Comparison of ENCODE assay signal across 8 cellular contexts in genomic region chr19:35124098-35125060, GRCh38. TPM values are rescaled to one million over a fixed set of nuclear protein-coding genes. Genes with fewer than 3 reads are reported as not detected.
DNase-seq lines count a peak whose midpoint lies in the region; ATAC-seq and TF ChIP-seq lines count a peak whose summit lies in the region.

No MANE protein-coding gene starts in this region.

- peaks cover 20% of the 10 kb centered on the region for H3K27me3 Mint-ChIP-seq in progenitor cell of endocrine pancreas

- peak; percentile 88 for ATAC-seq in HG02798 (IDR thresholded peaks at IDR 0.05; ENCODE audit: poor library complexity, unreplicated experiment)

- no peaks in the 10 kb centered on the region for H3K9me3 Mint-ChIP-seq in progenitor cell of endocrine pancreas (ENCODE audit: low read depth)

- no peaks in the 10 kb centered on the region for H3K9me3 ChIP-seq in effector memory CD4-positive, alpha-beta T cell (ENCODE audit: control insufficient read depth, low read length)

- no peaks in the 10 kb centered on the region for H3K36me3 ChIP-seq in effector memory CD4-positive, alpha-beta T cell (ENCODE audit: control insufficient read depth, insufficient read depth, low read length)

- peaks cover 1% of the 10 kb centered on the region for H3K4me1 Mint-ChIP-seq in progenitor cell of endocrine pancreas (ENCODE audit: low read depth)

- no peak for TF ChIP-seq CTCF in progenitor cell of endocrine pancreas (IDR thresholded peaks at IDR 0.05; ENCODE audit: unreplicated experiment)

- H3K27ac Mint-ChIP-seq in progenitor cell of endocrine pancreas = no peak overlapping the region

- no peak overlapping the region for H3K4me3 Mint-ChIP-seq in progenitor cell of endocrine pancreas (ENCODE audit: low read depth)

- H3K4me3 ChIP-seq in effector memory CD4-positive, alpha-beta T cell (ENCODE audit: insufficient read depth, low read depth, low read length, poor library complexity, severe bottlenecking) = peak overlapping the region; percentile 55

- H3K4me1 ChIP-seq in effector memory CD4-positive, alpha-beta T cell (ENCODE audit: control insufficient read depth, insufficient read depth, low read length, poor library complexity, severe bottlenecking) = peaks cover 5% of the 10 kb centered on the region

- H3K27ac ChIP-seq in effector memory CD4-positive, alpha-beta T cell (ENCODE audit: insufficient read depth, low read length, poor library complexity, severe bottlenecking) = peak overlapping the region; percentile 30

- no peaks in the 10 kb centered on the region for H3K36me3 Mint-ChIP-seq in progenitor cell of endocrine pancreas (ENCODE audit: insufficient read depth)

- DNase-seq in GM03348 (ENCODE audit: low spot score) = peak; percentile 100
- DNase-seq in NCI-H748 (lab: John Stamatoyannopoulos, UW; ENCODE audit: unreplicated experiment) = peak; percentile 93
- peak; percentile 93 for DNase-seq in activated CD8-positive, alpha-beta memory T cell treated with anti-CD3 and anti-CD28 coated beads for 24 hours
- peak; percentile 68 to 82 (median 70) for DNase-seq in effector memory CD4-positive, alpha-beta T cell
- DNase-seq in midbrain (lab: John Stamatoyannopoulos, UW) = peak; percentile 95
- peak; percentile 67 to 79 for DNase-seq in stimulated activated CD8-positive, alpha-beta memory T cell treated with anti-CD3 and anti-CD28 coated beads, Interleukin-2, amount 100 ng/mL, for 1 hour (ENCODE audit: low read depth in 2 of 2)
- no peak for DNase-seq in progenitor cell of endocrine pancreas (ENCODE audit: low spot score, unreplicated experiment)

- H3K27me3 ChIP-seq in effector memory CD4-positive, alpha-beta T cell (replicated peaks; ENCODE audit: control insufficient read depth, insufficient read depth, low read length, poor library complexity, severe bottlenecking) = no peaks in the 10 kb centered on the region

RNA-seq across cellular contexts. Expression of gene FXYD3, which starts 8.8 kb away (rescaled TPM):
- total RNA-seq in progenitor cell of endocrine pancreas = 14.2 and 17.3 TPM in 2 replicates

RNA-seq across cellular contexts. Expression of gene LGI4, which starts 10.5 kb away (rescaled TPM):
- 0.20 TPM in 1 of 2 replicates, not detected in the other for total RNA-seq in progenitor cell of endocrine pancreas

RNA-seq across cellular contexts. Expression of gene FXYD1, which starts 14.2 kb away (rescaled TPM):
- total RNA-seq in progenitor cell of endocrine pancreas = not detected in 2 replicates

RNA-seq across cellular contexts. Expression of gene FXYD7, which starts 18.7 kb away (rescaled TPM):
- total RNA-seq in progenitor cell of endocrine pancreas = not detected in 2 replicates

RNA-seq across cellular contexts. Expression of gene FXYD5, which starts 30.2 kb away (rescaled TPM):
- total RNA-seq in progenitor cell of endocrine pancreas = 0.62 and 1.2 TPM in 2 replicates
